Comparison of ENCODE assay signal across 2 cellular contexts in genomic region chr21:45091540-45092322, GRCh38.
TF ChIP-seq lines count a peak whose summit lies in the region.

No MANE protein-coding gene starts in this region.

TF ChIP-seq in SK-N-SH, 30 proteins besides CTCF, POLR2A, EP300 and RAD21 (continued from another document):
- TF ChIP-seq, protein P1, sequence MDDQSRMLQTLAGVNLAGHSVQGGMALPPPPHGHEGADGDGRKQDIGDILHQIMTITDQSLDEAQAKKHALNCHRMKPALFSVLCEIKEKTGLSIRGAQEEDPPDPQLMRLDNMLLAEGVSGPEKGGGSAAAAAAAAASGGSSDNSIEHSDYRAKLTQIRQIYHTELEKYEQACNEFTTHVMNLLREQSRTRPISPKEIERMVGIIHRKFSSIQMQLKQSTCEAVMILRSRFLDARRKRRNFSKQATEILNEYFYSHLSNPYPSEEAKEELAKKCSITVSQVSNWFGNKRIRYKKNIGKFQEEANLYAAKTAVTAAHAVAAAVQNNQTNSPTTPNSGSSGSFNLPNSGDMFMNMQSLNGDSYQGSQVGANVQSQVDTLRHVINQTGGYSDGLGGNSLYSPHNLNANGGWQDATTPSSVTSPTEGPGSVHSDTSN (IDR thresholded peaks at IDR 0.05), result no peak
- TF ChIP-seq SIN3A (IDR thresholded peaks at IDR 0.05; ENCODE audit: borderline replicate concordance, low read depth, low read length), result no peak
- no peak for TF ChIP-seq ELF1 (IDR thresholded peaks at IDR 0.05)
- no peak for TF ChIP-seq MEF2A (IDR thresholded peaks at IDR 0.05; ENCODE audit: borderline replicate concordance, low read depth)
- no peak for TF ChIP-seq CHD2 (IDR thresholded peaks at IDR 0.05; ENCODE audit: low read length, partially characterized antibody)
- no peak for TF ChIP-seq NRF1 (IDR thresholded peaks at IDR 0.05; ENCODE audit: low read depth, low read length)
- TF ChIP-seq MAX (IDR thresholded peaks at IDR 0.05; ENCODE audit: low read depth), result no peak

TF ChIP-seq in SK-N-SH treated with all-trans-retinoic acid at 6 μM for 48 hours, 23 proteins besides CTCF, POLR2A, EP300 and RAD21 (continued from another document):
- TF ChIP-seq POU6F1 (CRISPR knock-in tag; IDR thresholded peaks at IDR 0.05; ENCODE audit: borderline replicate concordance, low read depth), result no peak
